ENCODE assay signal across 19 cellular contexts in the genomic region with DNA sequence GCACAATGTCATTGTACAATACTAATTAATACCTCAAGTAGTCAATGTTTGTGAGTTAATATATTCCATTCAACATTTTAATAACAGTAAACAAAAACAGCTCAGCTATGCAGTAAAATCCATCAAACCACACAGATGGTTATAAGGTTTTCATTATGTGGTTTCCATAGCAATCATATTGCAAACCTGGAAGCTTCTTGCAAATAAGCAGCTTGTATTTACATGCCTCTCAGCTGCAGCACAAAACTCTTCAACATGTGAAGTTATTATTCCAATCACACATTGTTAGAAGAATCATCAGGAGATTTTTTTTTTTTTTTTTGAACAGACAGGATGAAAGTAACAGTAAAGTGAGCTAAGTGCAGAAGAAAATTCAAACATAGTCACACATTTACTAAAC.
"Had no signal": no experiment of that assay in that cellular context is flagged by ENCODE, and none has a peak within 500 bp of the region (broad histone marks: within the 10 kb centered on the region; RNA-seq: fewer than 3 reads in every experiment).

No MANE protein-coding gene starts in this region.

- H3K4me1 ChIP-seq: ascending aorta, testis had no signal

- DNase-seq: activated CD4-positive, alpha-beta memory T cell treated with anti-CD3 and anti-CD28 coated beads for 36 hours; activated CD8-positive, alpha-beta memory T cell treated with anti-CD3 and anti-CD28 coated beads, Interleukin-2, amount 10 ng/mL, durations not matched to agents 7 days and 5 days; activated naive CD4-positive, alpha-beta T cell treated with anti-CD3 and anti-CD28 coated beads for 36 hours; activated naive CD8-positive, alpha-beta T cell treated with anti-CD3 and anti-CD28 coated beads, Interleukin-2, amount 50 U/mL, for 24 hours; activated T-cell treated with anti-CD3 and anti-CD28 coated beads, Interleukin-2, amount 50 U/mL, for 1 hour; effector memory CD4-positive, alpha-beta T cell; heart right ventricle; left cardiac atrium; naive B cell; pancreas; sigmoid colon; spleen; stomach; testis; upper lobe of left lung; WERI-Rb-1 had no signal

- H3K4me3 ChIP-seq: ascending aorta, gastroesophageal sphincter, heart right ventricle, lung, pancreas, sigmoid colon, spleen, stomach, testis, upper lobe of left lung had no signal

- H3K9me3 ChIP-seq: ascending aorta, gastroesophageal sphincter, heart right ventricle, pancreas, sigmoid colon, spleen, stomach, testis, upper lobe of left lung had no signal

- H3K36me3 ChIP-seq: ascending aorta, gastroesophageal sphincter, heart right ventricle, pancreas, sigmoid colon, stomach, upper lobe of left lung, WERI-Rb-1 had no signal

- H3K27ac ChIP-seq: ascending aorta, gastroesophageal sphincter, heart right ventricle, pancreas, sigmoid colon, spleen, stomach, testis, upper lobe of left lung, WERI-Rb-1 had no signal
